Comparison of ENCODE assay signal across 1 cellular context in genomic region chr14:23013056-23014054, GRCh38.
TF ChIP-seq lines count a peak whose summit lies in the region.

No MANE protein-coding gene starts in this region.

TF ChIP-seq in HepG2, 621 proteins besides CTCF, POLR2A, EP300 and RAD21 (continued from another document and continues in another):
- TF ChIP-seq ARID4A (CRISPR knock-in tag; IDR thresholded peaks at IDR 0.05; ENCODE audit: borderline replicate concordance), result no peak
- peak; percentile 3; the same call in 1 of the 2 replicates for TF ChIP-seq ZNF350 (CRISPR knock-in tag; IDR thresholded peaks at IDR 0.05; ENCODE audit: borderline replicate concordance, low read depth)
- TF ChIP-seq SP2 (CRISPR knock-in tag; IDR thresholded peaks at IDR 0.05), result no peak
- TF ChIP-seq ZNF383 (CRISPR knock-in tag; IDR thresholded peaks at IDR 0.05; ENCODE audit: borderline replicate concordance), result no peak
- no peak for TF ChIP-seq FLYWCH1 (CRISPR knock-in tag; IDR thresholded peaks at IDR 0.05)
- peak; percentile 51; the same call in 1 of the 2 replicates for TF ChIP-seq NFKB2 (CRISPR knock-in tag; IDR thresholded peaks at IDR 0.05; ENCODE audit: borderline replicate concordance)
- TF ChIP-seq PRPF4 (IDR thresholded peaks at IDR 0.05; ENCODE audit: low read depth, low read length, poor library complexity, severe bottlenecking), result no peak
- TF ChIP-seq KDM4B (CRISPR knock-in tag; IDR thresholded peaks at IDR 0.05), result no peak
- no peak for TF ChIP-seq AKNA (CRISPR knock-in tag; IDR thresholded peaks at IDR 0.05; ENCODE audit: borderline replicate concordance)
- TF ChIP-seq ZNF430 (CRISPR knock-in tag; IDR thresholded peaks at IDR 0.05), result no peak
- TF ChIP-seq MEIS2 (CRISPR knock-in tag; IDR thresholded peaks at IDR 0.05), result no peak
- no peak for TF ChIP-seq BORCS8-MEF2B (CRISPR knock-in tag; IDR thresholded peaks at IDR 0.05)
- TF ChIP-seq TCF12 (IDR thresholded peaks at IDR 0.05), result no peak
- TF ChIP-seq TCF12 (CRISPR knock-in tag; IDR thresholded peaks at IDR 0.05), result no peak
- TF ChIP-seq EZH2 (conservative IDR thresholded peaks at IDR 0.05; ENCODE audit: low read depth, low read length), result no peak
- TF ChIP-seq MYC (CRISPR knock-in tag; IDR thresholded peaks at IDR 0.05; ENCODE audit: borderline replicate concordance), result no peak
- TF ChIP-seq ZBTB38 (CRISPR knock-in tag; IDR thresholded peaks at IDR 0.05), result no peak
- no peak for TF ChIP-seq ZNF331 (CRISPR knock-in tag; IDR thresholded peaks at IDR 0.05)
- no peak for TF ChIP-seq ZNF33B (CRISPR knock-in tag; IDR thresholded peaks at IDR 0.05)
- no peak for TF ChIP-seq SP5 (CRISPR knock-in tag; IDR thresholded peaks at IDR 0.05; ENCODE audit: borderline replicate concordance, low read depth)
- TF ChIP-seq RORA (CRISPR knock-in tag; IDR thresholded peaks at IDR 0.05), result no peak
- TF ChIP-seq ZNF549 (CRISPR knock-in tag; IDR thresholded peaks at IDR 0.05), result no peak
- peak; percentile 64; the same call in 1 of the 2 replicates for TF ChIP-seq ZNF770 (CRISPR knock-in tag; IDR thresholded peaks at IDR 0.05)
- TF ChIP-seq MAX (IDR thresholded peaks at IDR 0.05), result no peak
- TF ChIP-seq ZNF280B (CRISPR knock-in tag; IDR thresholded peaks at IDR 0.05; ENCODE audit: borderline replicate concordance), result no peak
- no peak for TF ChIP-seq SIN3B (IDR thresholded peaks at IDR 0.05; ENCODE audit: low read length)
- TF ChIP-seq CAMTA2 (CRISPR knock-in tag; IDR thresholded peaks at IDR 0.05; ENCODE audit: borderline replicate concordance), result no peak
- TF ChIP-seq TEAD2 (CRISPR knock-in tag; IDR thresholded peaks at IDR 0.05), result no peak
- 0 out of 2 replicates have a peak, but pooled peaks have one; percentile 22 for TF ChIP-seq IRF2 (CRISPR knock-in tag; IDR thresholded peaks at IDR 0.05)
- TF ChIP-seq TOE1 (CRISPR knock-in tag; IDR thresholded peaks at IDR 0.05), result no peak
- TF ChIP-seq ZMYM2 (CRISPR knock-in tag; IDR thresholded peaks at IDR 0.05), result peak; percentile 79
- TF ChIP-seq ZNF773 (CRISPR knock-in tag; IDR thresholded peaks at IDR 0.05; ENCODE audit: borderline replicate concordance), result no peak
- TF ChIP-seq REXO4 (CRISPR knock-in tag; IDR thresholded peaks at IDR 0.05; ENCODE audit: borderline replicate concordance), result no peak
- no peak for TF ChIP-seq ZKSCAN8 (CRISPR knock-in tag; IDR thresholded peaks at IDR 0.05; ENCODE audit: borderline replicate concordance)
- TF ChIP-seq ZBTB3 (CRISPR knock-in tag; IDR thresholded peaks at IDR 0.05; ENCODE audit: borderline replicate concordance, low read depth), result no peak
- no peak for TF ChIP-seq ZNF124 (CRISPR knock-in tag; IDR thresholded peaks at IDR 0.05)
- TF ChIP-seq HCFC1 (IDR thresholded peaks at IDR 0.05; ENCODE audit: low read depth, low read length), result no peak
- no peak for TF ChIP-seq STAT5B (CRISPR knock-in tag; IDR thresholded peaks at IDR 0.05)
- TF ChIP-seq ZNF441 (CRISPR knock-in tag; IDR thresholded peaks at IDR 0.05; ENCODE audit: borderline replicate concordance), result no peak
- no peak for TF ChIP-seq ZNF747 (CRISPR knock-in tag; IDR thresholded peaks at IDR 0.05; ENCODE audit: borderline replicate concordance)
- TF ChIP-seq FOXP4 (CRISPR knock-in tag; IDR thresholded peaks at IDR 0.05), result 0 out of 2 replicates have a peak, but pooled peaks have one; percentile 20
- TF ChIP-seq ZNF850 (CRISPR knock-in tag; conservative IDR thresholded peaks at IDR 0.05), result 0 out of 2 replicates have a peak, but pooled peaks have one; percentile 57
- TF ChIP-seq ISL2 (CRISPR knock-in tag; IDR thresholded peaks at IDR 0.05), result no peak
- no peak for TF ChIP-seq ZBTB49 (CRISPR knock-in tag; IDR thresholded peaks at IDR 0.05; ENCODE audit: borderline replicate concordance)
- no peak for TF ChIP-seq KLF6 (CRISPR knock-in tag; IDR thresholded peaks at IDR 0.05)
- no peak for TF ChIP-seq ZNF557 (CRISPR knock-in tag; IDR thresholded peaks at IDR 0.05)
- no peak for TF ChIP-seq KDM2A (CRISPR knock-in tag; IDR thresholded peaks at IDR 0.05; ENCODE audit: borderline replicate concordance, low read depth)
- 0 out of 2 replicates have a peak, but pooled peaks have one; percentile 54 for TF ChIP-seq ADNP (CRISPR knock-in tag; IDR thresholded peaks at IDR 0.05)
- TF ChIP-seq RXRA (CRISPR knock-in tag; IDR thresholded peaks at IDR 0.05), result no peak; the same call in 1 of the 2 replicates
- no peak for TF ChIP-seq TGIF2 (CRISPR knock-in tag; IDR thresholded peaks at IDR 0.05)
